Comparison of ENCODE assay signal across 22 cellular contexts in genomic region chr10:14225374-14225773, GRCh38.
"Had no signal": no experiment of that assay in that cellular context is flagged by ENCODE, and none has a peak within 500 bp of the region (broad histone marks: within the 10 kb centered on the region; RNA-seq: fewer than 3 reads in every experiment).

No MANE protein-coding gene starts in this region.

- ATAC-seq: left lung; natural killer cell; sciatic nerve; stimulated activated memory B cell treated with anti-CD40 and anti-IgM and Interleukin-4, amounts not matched to agents 10 μg/mL and 1 μg/mL and 100 μg/mL, for 72 hours; stimulated activated naive CD8-positive, alpha-beta T cell treated with anti-CD3 and anti-CD28 coated beads, Interleukin-15, Interleukin-2, amounts not matched to agents 100 U/mL and 50 U/mL, for 24 hours had no signal

- DNase-seq: dermis blood vessel endothelial cell; effector memory CD4-positive, alpha-beta T cell; erythroblast; esophagus squamous epithelium; foreskin melanocyte; left cardiac atrium; left lung; mesendoderm; midbrain; natural killer cell; occipital lobe; ovary; stimulated activated CD4-positive, alpha-beta T cell treated with anti-CD3 and anti-CD28 coated beads, Interleukin-2, amount 100 ng/mL, for 24 hours; stimulated activated CD4-positive, alpha-beta T cell treated with anti-CD3 and anti-CD28 coated beads, Interleukin-4, amount 100 ng/mL, for 24 hours; stimulated activated naive CD8-positive, alpha-beta T cell treated with anti-CD3 and anti-CD28 coated beads, Interleukin-15, Interleukin-2, amounts not matched to agents 100 U/mL and 50 U/mL, for 24 hours; testis; tibial artery; upper lobe of left lung; uterus had no signal

- FAIRE-seq: endometrium had no signal
